Comparison of ENCODE assay signal across 8 cellular contexts in the genomic region with DNA sequence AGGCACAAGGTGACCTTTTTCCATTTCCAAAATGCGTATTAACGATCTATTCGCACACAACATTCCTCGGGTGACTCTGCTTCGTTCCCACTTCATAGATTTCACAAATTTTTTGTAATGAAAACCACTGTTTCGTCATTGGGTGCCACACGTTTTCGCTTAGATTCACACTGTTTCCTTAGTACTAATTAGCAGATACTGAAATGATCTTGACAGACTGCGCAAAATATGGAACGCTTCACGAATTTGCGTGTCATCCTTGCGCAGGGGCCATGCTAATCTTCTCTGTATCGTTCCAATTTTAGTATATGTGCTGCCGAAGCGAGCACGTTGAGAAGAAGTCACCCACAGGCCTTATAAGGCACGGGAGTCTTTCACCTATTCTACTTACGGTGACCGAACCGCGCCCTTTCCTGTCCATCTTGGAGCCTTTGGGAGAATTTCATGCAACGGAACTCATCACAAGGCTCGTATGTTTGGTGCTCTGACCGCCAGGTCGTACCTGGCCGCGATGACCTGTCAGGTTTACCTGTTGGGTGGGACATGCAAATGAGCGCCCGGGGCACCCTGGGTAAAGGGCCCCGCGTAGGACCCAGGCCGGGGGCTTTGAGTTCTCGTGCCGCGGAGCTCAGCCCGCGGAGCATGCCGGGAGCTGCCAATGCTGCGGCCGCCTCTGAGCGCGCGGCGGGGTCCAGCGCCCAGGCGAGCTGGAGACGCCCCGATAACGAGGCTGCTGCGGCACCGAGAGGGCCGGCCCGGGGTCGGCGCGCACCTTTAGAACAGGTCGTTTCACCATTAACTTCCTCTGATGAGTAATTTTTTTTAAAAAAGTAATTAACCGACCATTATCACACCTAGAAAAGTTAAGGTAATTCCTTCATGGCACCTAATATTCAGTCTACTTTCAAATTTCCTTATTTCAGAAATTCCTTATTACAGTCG. TPM values are rescaled to one million over a fixed set of nuclear protein-coding genes. Genes with fewer than 3 reads are reported as not detected.
A peak's percentile ranks its signal among the peaks of the same experiment; 100 is the strongest.
DNase-seq lines count a peak whose midpoint lies in the region; ATAC-seq lines count a peak whose summit lies in the region.

A gene (minus strand): TSS at position 329 of the 942 bp plus-strand sequence.

- under 1% methylated on average over 59 of the region's 60 CpGs for WGBS in HUES64

- H3K4me1 Mint-ChIP-seq in activated T-cell treated with anti-CD3 and anti-CD28 coated beads, Interleukin-2, amount 50 U/mL, for 24 hours (ENCODE audit: low read depth): peaks cover 55% of the 10 kb centered on the region

- peaks cover 2% of the 10 kb centered on the region for H3K36me3 Mint-ChIP-seq in activated T-cell treated with anti-CD3 and anti-CD28 coated beads, Interleukin-2, amount 50 U/mL, for 24 hours (ENCODE audit: low read depth)

- H3K9ac ChIP-seq in HUES64 (ENCODE audit: low read depth, low read length) (peak within 1 kb of the TSS; percentile 88), muscle layer of colon (ENCODE audit: low read length) (peak within 1 kb of the TSS; percentile 47)

- no peaks in the 10 kb centered on the region for H3K36me3 ChIP-seq in HUES64 (ENCODE audit: insufficient read depth, low read length)
- no peaks in the 10 kb centered on the region for H3K36me3 ChIP-seq in muscle layer of colon (ENCODE audit: insufficient read depth, low read length)

- H3K4me3 ChIP-seq in HUES64 (ENCODE audit: low read length): peak within 1 kb of the TSS; percentile 94
- peak within 1 kb of the TSS; percentile 57 to 83 for H3K4me3 ChIP-seq in muscle layer of colon (ENCODE audit: low read depth in 1 of 2, low read length in 2 of 2)

- no peaks in the 10 kb centered on the region for H3K27me3 Mint-ChIP-seq in activated T-cell treated with anti-CD3 and anti-CD28 coated beads, Interleukin-2, amount 50 U/mL, for 24 hours

- peaks cover 25% of the 10 kb centered on the region; the same call in 1 of the 2 replicates for H3K27me3 ChIP-seq in HUES64 (ENCODE audit: insufficient read depth, low read length)
- H3K27me3 ChIP-seq in muscle layer of colon (ENCODE audit: control insufficient read depth in 1 of 2, insufficient read depth in 2 of 2, low read length in 2 of 2): no peaks in the 10 kb centered on the region

- H3K9me3 ChIP-seq in HUES64 (ENCODE audit: insufficient read depth, low read depth, low read length) (no peaks in the 10 kb centered on the region), muscle layer of colon (ENCODE audit: low read length) (no peaks in the 10 kb centered on the region)

- H3K9me3 Mint-ChIP-seq in activated T-cell treated with anti-CD3 and anti-CD28 coated beads, Interleukin-2, amount 50 U/mL, for 24 hours: no peaks in the 10 kb centered on the region

- 0 out of 2 replicates have a peak, but pooled peaks cover 3% of the 10 kb centered on the region for H3K4me1 ChIP-seq in HUES64 (ENCODE audit: insufficient read depth, low read length)
- peaks cover 10% of the 10 kb centered on the region for H3K4me1 ChIP-seq in muscle layer of colon (ENCODE audit: insufficient read depth, low read length)

- ATAC-seq in GM21526 (IDR thresholded peaks at IDR 0.05; ENCODE audit: low FRiP score, unreplicated experiment) (peak; percentile 55), esophagus mucosa (peak; percentile 91)

- H3K27ac Mint-ChIP-seq in activated T-cell treated with anti-CD3 and anti-CD28 coated beads, Interleukin-2, amount 50 U/mL, for 24 hours: peak within 1 kb of the TSS; percentile 100

- DNase-seq in DMS 273 (lab: John Stamatoyannopoulos, UW; ENCODE audit: unreplicated experiment): peak; percentile 95
- DNase-seq in OCI-M1 (lab: John Stamatoyannopoulos, UW): peak; percentile 88
- peak; percentile 89 for DNase-seq in activated T-cell treated with anti-CD3 and anti-CD28 coated beads, Interleukin-2, amount 50 U/mL, for 24 hours
- peak; percentile 57 to 75 for DNase-seq in stimulated activated CD8-positive, alpha-beta memory T cell treated with anti-CD3 and anti-CD28 coated beads, Interleukin-7, amount 100 ng/mL, for 1 hour (ENCODE audit: low read depth in 2 of 2)

- peak within 1 kb of the TSS; percentile 82 for H3K4me3 Mint-ChIP-seq in activated T-cell treated with anti-CD3 and anti-CD28 coated beads, Interleukin-2, amount 50 U/mL, for 24 hours

- peak within 1 kb of the TSS; percentile 81 for H3K27ac ChIP-seq in HUES64 (ENCODE audit: low read depth, low read length)
- H3K27ac ChIP-seq in muscle layer of colon (ENCODE audit: low read depth, low read length): peak within 1 kb of the TSS; percentile 87

RNA-seq across cellular contexts. Expression of the gene that starts here (rescaled TPM):
- polyA plus RNA-seq in HUES64 (2013, experiment 1 of 2): under 0.01 TPM
- polyA plus RNA-seq in HUES64 (2013, experiment 2 of 2): under 0.01 TPM
- total RNA-seq in esophagus mucosa: not detected

Comparison
In these comparisons a context has a peak if more than half of its experiments do, and no peak if none do; other contexts are left out.
1. Peak in every context shown above with its lines: DNase-seq, ATAC-seq, H3K4me3 ChIP-seq and H3K27ac ChIP-seq.
2. Peak in ATAC-seq in esophagus mucosa; RNA of the gene not detected or under 1 TPM.